ENCODE assay signal across 35 cellular contexts in genomic region chr20:15164726-15165125, GRCh38.
"Had no signal": no experiment of that assay in that cellular context is flagged by ENCODE, and none has a peak within 500 bp of the region (broad histone marks: within the 10 kb centered on the region; RNA-seq: fewer than 3 reads in every experiment).

No MANE protein-coding gene starts in this region.

- H3K36me3 ChIP-seq: MG63 had no signal

- H3K9ac ChIP-seq: KMS-11 had no signal

- DNase-seq: Karpas-422, Kasumi-1, MG63, MM.1S, MV-4-11, NCI-H1048, NCI-H1092, NCI-H1092 treated with DMSO at 0.1 percent for 48 hours, NCI-H1105, NCI-H1105 treated with DMSO at 0.1 percent for 48 hours, NCI-H1417, NCI-H1417 treated with DMSO at 0.1 percent for 48 hours, NCI-H1436, NCI-H1436 treated with DMSO at 0.1 percent for 48 hours, NCI-H146, NCI-H1694, NCI-H1694 treated with DMSO at 0.1 percent for 48 hours, NCI-H187, NCI-H187 treated with DMSO at 0.1 percent for 48 hours, NCI-H1930, NCI-H2029, NCI-H2029 treated with DMSO at 0.1 percent for 48 hours, NCI-H2081, NCI-H2081 treated with DMSO at 0.1 percent for 48 hours, NCI-H2107, NCI-H2171, NCI-H2171 treated with DMSO at 0.1 percent for 48 hours, NCI-H2227 treated with DMSO at 0.1 percent for 48 hours, NCI-H226, NCI-H345, NCI-H446, NCI-H446 treated with DMSO at 0.1 percent for 48 hours, NCI-H510A, NCI-H510A treated with DMSO at 0.1 percent for 48 hours had no signal

- H3K4me2 ChIP-seq: KMS-11 had no signal

- H3K27me3 ChIP-seq: MG63 had no signal

- H3K27ac ChIP-seq: KMS-11 had no signal

- H3K9me3 ChIP-seq: MG63 had no signal

- H3K4me3 ChIP-seq: MG63 had no signal
